In the genomic region with DNA sequence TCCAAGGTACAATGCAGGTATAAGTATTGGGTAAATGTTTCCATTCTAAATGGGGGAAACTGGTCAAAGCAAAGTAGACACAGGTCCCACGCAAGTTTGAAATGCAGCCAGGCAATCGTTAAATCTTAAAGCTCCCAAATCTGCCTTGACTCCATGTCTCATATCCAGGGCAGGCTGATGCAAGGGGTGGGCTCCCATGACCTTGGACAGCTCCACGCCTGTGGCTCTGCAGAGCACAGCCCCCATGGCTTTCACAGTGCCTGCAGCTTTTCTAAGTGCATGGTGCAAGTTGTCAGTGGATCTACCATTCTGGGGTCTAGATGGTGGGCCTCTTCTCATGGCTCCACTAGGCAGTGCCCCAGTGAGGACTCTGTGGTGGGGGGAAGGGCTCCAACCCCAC, we compare ENCODE assay signal across 17 cellular contexts.
DNase-seq lines count a peak whose midpoint lies in the region; ATAC-seq, FAIRE-seq and TF ChIP-seq lines count a peak whose summit lies in the region.
"Had no signal": no experiment of that assay in that cellular context is flagged by ENCODE, and none has a peak within 500 bp of the region (broad histone marks: within the 10 kb centered on the region; RNA-seq: fewer than 3 reads in every experiment).

No MANE protein-coding gene starts in this region.

- H2AFZ ChIP-seq in GM23338: no peak overlapping the region

- TF ChIP-seq EP300 in Ishikawa (IDR thresholded peaks at IDR 0.05; ENCODE audit: borderline replicate concordance): no peak

- H3K27ac Mint-ChIP-seq in GM23338 (no peak overlapping the region), nephron progenitor cell (no peak overlapping the region)
- H3K27ac Mint-ChIP-seq: CD4-positive, alpha-beta memory T cell had no signal

- TF ChIP-seq RAD21 in Ishikawa (IDR thresholded peaks at IDR 0.05; ENCODE audit: low read depth): no peak

- H3K9me3 Mint-ChIP-seq in GM23338: peaks cover 19% of the 10 kb centered on the region; the same call in 2 of the 3 replicates
- H3K9me3 Mint-ChIP-seq in nephron progenitor cell: peaks cover 4% of the 10 kb centered on the region

- no peak for TF ChIP-seq CTCF in GM23338 (conservative IDR thresholded peaks at IDR 0.05; ENCODE audit: low read depth in 2 of 2)
- TF ChIP-seq CTCF in nephron progenitor cell (IDR thresholded peaks at IDR 0.05): no peak

- no peak overlapping the region for H3K27ac ChIP-seq in GM23338 (ENCODE audit: low read depth)

- no peak overlapping the region for H3K4me2 ChIP-seq in GM23338

- H3K36me3 Mint-ChIP-seq in GM23338 (ENCODE audit: low read depth) (peaks cover 14% of the 10 kb centered on the region), nephron progenitor cell (ENCODE audit: low read depth) (no peaks in the 10 kb centered on the region)
- H3K36me3 Mint-ChIP-seq: CD4-positive, alpha-beta memory T cell had no signal

- H3K4me1 Mint-ChIP-seq in GM23338: peaks cover 10% of the 10 kb centered on the region; the same call in 2 of the 3 replicates
- H3K4me1 Mint-ChIP-seq in nephron progenitor cell: no peaks in the 10 kb centered on the region
- H3K4me1 Mint-ChIP-seq: CD4-positive, alpha-beta memory T cell had no signal

- no peak overlapping the region for H3K4me3 Mint-ChIP-seq in GM23338
- no peak overlapping the region for H3K4me3 Mint-ChIP-seq in nephron progenitor cell
- H3K4me3 Mint-ChIP-seq: CD4-positive, alpha-beta memory T cell had no signal

- H3K4me1 ChIP-seq in GM23338 (ENCODE audit: insufficient read depth): peaks cover 14% of the 10 kb centered on the region

- H3K27me3 Mint-ChIP-seq in GM23338 (ENCODE audit: insufficient read depth, low read depth, poor library complexity): peaks cover 1% of the 10 kb centered on the region
- H3K27me3 Mint-ChIP-seq in nephron progenitor cell (ENCODE audit: low read depth, poor library complexity): no peaks in the 10 kb centered on the region
- H3K27me3 Mint-ChIP-seq: CD4-positive, alpha-beta memory T cell had no signal

- H3K79me2 ChIP-seq in GM23338 (replicated peaks; ENCODE audit: insufficient read depth): no peaks in the 10 kb centered on the region

- H3K36me3 ChIP-seq in GM23338 (ENCODE audit: insufficient read depth): no peaks in the 10 kb centered on the region

- no peaks in the 10 kb centered on the region for H3K9me2 ChIP-seq in GM23338 (ENCODE audit: insufficient read depth)

- peak; percentile 58 for FAIRE-seq in GM19239 (lab: Jason Lieb, UNC)
- FAIRE-seq: G401.6, GM12892, H1 had no signal

- no peak for DNase-seq in GM19239 (ENCODE audit: insufficient read length, low spot score)
- DNase-seq in GM23338 (ENCODE audit: low spot score): no peak
- peak; percentile 8 for DNase-seq in nephron progenitor cell
- DNase-seq in activated CD4-positive, alpha-beta T cell treated with anti-CD3 and anti-CD28 coated beads for 1 hour: no peak
- DNase-seq: C1 segment of cervical spinal cord; Calu3; CD4-positive, alpha-beta memory T cell; COR-L47; DMS53; DMS79 treated with DMSO at 0.1 percent for 48 hours; H7; HCEC 1CT had no signal

- ATAC-seq in GM23338: no peak
- no peak for ATAC-seq in GM18909 (IDR thresholded peaks at IDR 0.05; ENCODE audit: poor library complexity, unreplicated experiment)

- no peaks in the 10 kb centered on the region for H3F3A ChIP-seq in GM23338 (replicated peaks; ENCODE audit: low read depth)

- no peaks in the 10 kb centered on the region for H4K20me1 ChIP-seq in GM23338 (replicated peaks; ENCODE audit: insufficient read depth)

- H3K27me3 ChIP-seq in GM23338 (ENCODE audit: insufficient read depth): no peaks in the 10 kb centered on the region

- H3K4me3 ChIP-seq in GM23338: no peak overlapping the region

TF ChIP-seq in GM23338, 12 proteins besides CTCF, POLR2A, EP300 and RAD21:
- no peak for TF ChIP-seq CREB1 (CRISPR knock-in tag; IDR thresholded peaks at IDR 0.05; ENCODE audit: low read depth)
- no peak for TF ChIP-seq ZNF114 (CRISPR knock-in tag; IDR thresholded peaks at IDR 0.05)
- no peak for TF ChIP-seq JUNB (IDR thresholded peaks at IDR 0.05; ENCODE audit: unreplicated experiment)
- no peak for TF ChIP-seq STAT1 (IDR thresholded peaks at IDR 0.05; ENCODE audit: unreplicated experiment)
- peak; percentile 38 for TF ChIP-seq REST (IDR thresholded peaks at IDR 0.05; ENCODE audit: unreplicated experiment)

TF ChIP-seq in Ishikawa, 13 proteins besides CTCF, POLR2A, EP300 and RAD21:
- TF ChIP-seq REST (IDR thresholded peaks at IDR 0.05; ENCODE audit: low read depth): peak; percentile 57; the same call in 1 of the 2 replicates
- no peak for TF ChIP-seq CREB1 (IDR thresholded peaks at IDR 0.05; ENCODE audit: low read depth)
